ENCODE assay signal across 8 cellular contexts in the genomic region with DNA sequence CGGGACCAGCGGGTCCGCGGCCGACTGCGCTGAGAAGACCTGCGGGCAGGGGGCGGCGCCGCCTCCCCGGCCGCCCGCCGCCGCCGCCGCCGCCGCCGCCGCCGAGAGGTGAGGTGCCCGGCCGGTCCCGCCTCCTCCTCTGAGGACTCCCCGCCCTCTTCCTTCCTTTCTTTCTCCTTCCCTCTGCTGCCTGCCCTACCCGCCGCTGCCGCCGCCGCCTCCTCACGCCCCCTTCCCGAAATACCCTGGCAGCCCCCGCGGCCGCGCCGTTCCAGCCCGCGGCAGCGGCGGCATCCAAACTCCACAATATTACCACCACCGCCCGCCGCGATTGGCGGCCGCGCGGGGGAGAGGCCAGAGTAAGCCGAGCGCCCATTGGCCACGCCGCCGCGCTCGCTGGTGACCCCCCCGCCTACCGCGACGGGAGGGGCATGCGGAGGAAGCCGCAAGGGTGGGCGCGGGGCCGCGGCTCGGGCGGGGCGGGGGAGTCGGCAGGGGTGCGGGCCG.
DNase-seq lines count a peak whose midpoint lies in the region; ATAC-seq and TF ChIP-seq lines count a peak whose summit lies in the region.

No MANE protein-coding gene starts in this region.

- H3K9me3 Mint-ChIP-seq in central memory CD8-positive, alpha-beta T cell: no peaks in the 10 kb centered on the region

- DNase-seq in AG08395 (ENCODE audit: low spot score) (peak; percentile 89), NCI-H2227 treated with DMSO at 0.1 percent for 48 hours (lab: John Stamatoyannopoulos, UW) (peak; percentile 85), kidney epithelial cell (ENCODE audit: low read depth) (peak; percentile 29)
- peak; percentile 54 for DNase-seq in activated CD4-positive, CD25-positive, alpha-beta regulatory T cell treated with anti-CD3 and anti-CD28 coated beads, Interleukin-2, amount 50 U/mL, for 16 hours (ENCODE audit: low read depth, low spot score)
- DNase-seq in central memory CD8-positive, alpha-beta T cell (ENCODE audit: low spot score in 2 of 2): peak; percentile 43 to 50
- peak; percentile 36 to 71 for DNase-seq in stimulated activated CD4-positive, alpha-beta T cell treated with anti-CD3 and anti-CD28 coated beads, Interleukin-15, amount 100 ng/mL, for 1 hour (ENCODE audit: low read depth in 1 of 2, low spot score in 1 of 2)

- H3K4me1 Mint-ChIP-seq in central memory CD8-positive, alpha-beta T cell: peaks cover 16% of the 10 kb centered on the region

- peak; percentile 63 for ATAC-seq in GM18873 (IDR thresholded peaks at IDR 0.05; ENCODE audit: low FRiP score, unreplicated experiment)
- peak; percentile 83 for ATAC-seq in HG03135 (IDR thresholded peaks at IDR 0.05; ENCODE audit: unreplicated experiment)
- ATAC-seq in central memory CD8-positive, alpha-beta T cell (replicated peaks; ENCODE audit: extremely low read depth, poor library complexity, severe bottlenecking): peak; percentile 76

- H3K36me3 Mint-ChIP-seq in central memory CD8-positive, alpha-beta T cell (ENCODE audit: insufficient read depth): peaks cover 9% of the 10 kb centered on the region

- H3K27me3 Mint-ChIP-seq in central memory CD8-positive, alpha-beta T cell: peaks cover 2% of the 10 kb centered on the region

- H3K36me3 ChIP-seq in kidney epithelial cell (ENCODE audit: control insufficient read depth, insufficient read depth, low read length): no peaks in the 10 kb centered on the region

- H3K4me3 ChIP-seq in kidney epithelial cell (ENCODE audit: low read depth, low read length): peak overlapping the region; percentile 93

- H3K27me3 ChIP-seq in kidney epithelial cell (ENCODE audit: control insufficient read depth, insufficient read depth, low read length): no peaks in the 10 kb centered on the region

- H3K27ac Mint-ChIP-seq in central memory CD8-positive, alpha-beta T cell (ENCODE audit: low read depth): peak overlapping the region; percentile 86

- TF ChIP-seq CTCF in kidney epithelial cell (IDR thresholded peaks at IDR 0.05; ENCODE audit: insufficient read depth, low read length, poor library complexity, severe bottlenecking): no peak

- H3K4me3 Mint-ChIP-seq in central memory CD8-positive, alpha-beta T cell: peak overlapping the region; percentile 95

Comparison
In these comparisons a context has a peak if more than half of its experiments do, and no peak if none do; other contexts are left out.
1. Peak in every context shown above with its lines: DNase-seq, ATAC-seq and H3K4me3 ChIP-seq.
2. DNase-seq: peak in every context shown above with its lines; median percentile 89 in AG08395; 85 in NCI-H2227 treated with DMSO at 0.1 percent for 48 hours; 54 in activated CD4-positive, CD25-positive, alpha-beta regulatory T cell treated with anti-CD3 and anti-CD28 coated beads, Interleukin-2, amount 50 U/mL, for 16 hours; 54 in stimulated activated CD4-positive, alpha-beta T cell treated with anti-CD3 and anti-CD28 coated beads, Interleukin-15, amount 100 ng/mL, for 1 hour; 46 in central memory CD8-positive, alpha-beta T cell; 29 in kidney epithelial cell.